In the genomic region with DNA sequence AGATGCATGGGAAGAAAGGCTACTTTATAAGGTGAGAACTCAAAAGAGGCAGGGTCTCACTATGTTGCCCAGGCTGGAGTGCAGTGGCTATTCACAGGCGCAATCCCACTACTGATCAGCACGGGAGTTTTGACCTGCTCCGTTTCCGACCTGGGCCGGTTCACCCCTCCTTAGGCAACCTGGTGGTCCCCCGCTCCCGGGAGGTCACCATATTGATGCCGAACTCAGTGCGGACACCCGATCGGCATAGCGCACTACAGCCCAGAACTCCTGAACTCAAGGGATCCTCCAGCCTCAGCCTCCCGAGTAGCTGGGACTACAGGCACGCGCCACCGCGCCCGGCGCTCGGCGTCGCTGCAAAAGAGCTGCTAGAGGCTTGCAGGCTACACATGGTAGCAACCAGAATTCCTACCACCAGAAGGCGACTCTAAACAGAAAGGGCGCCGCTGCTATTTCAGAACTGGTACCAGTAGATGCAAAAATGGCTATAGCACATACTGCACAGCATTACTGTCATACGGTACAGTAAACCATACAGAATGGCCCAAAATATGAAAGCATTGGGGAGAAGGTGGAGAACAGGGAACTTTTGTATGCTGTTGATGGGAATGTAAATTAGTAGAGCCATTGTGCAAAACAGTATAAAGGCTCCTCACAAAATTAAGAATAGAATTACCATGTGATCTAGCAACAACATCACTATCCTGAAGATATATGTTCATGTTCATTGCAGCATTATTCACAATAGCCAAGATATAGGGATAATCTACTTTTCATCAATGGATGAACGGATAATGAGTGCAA, we compare ENCODE assay signal across 9 cellular contexts. TPM values are rescaled to one million over a fixed set of nuclear protein-coding genes. Genes with fewer than 3 reads are reported as not detected.
A peak's percentile ranks its signal among the peaks of the same experiment; 100 is the strongest.
DNase-seq lines count a peak whose midpoint lies in the region; ATAC-seq, FAIRE-seq and TF ChIP-seq lines count a peak whose summit lies in the region.
"Had no signal": no experiment of that assay in that cellular context is flagged by ENCODE, and none has a peak within 500 bp of the region (broad histone marks: within the 10 kb centered on the region; RNA-seq: fewer than 3 reads in every experiment).

No MANE protein-coding gene starts in this region.

- DNase-seq in COR-L47 (lab: John Stamatoyannopoulos, UW) (peak; percentile 14), HCEC 1CT (peak; percentile 55), NCI-H345 treated with DMSO at 0.1 percent for 48 hours (lab: John Stamatoyannopoulos, UW; ENCODE audit: unreplicated experiment) (peak; percentile 77), chondrocyte (ENCODE audit: low spot score) (no peak), HepG2 (ENCODE audit: low spot score) (peak; percentile 86), GM19240 (ENCODE audit: insufficient read length, low spot score) (no peak)
- peak; percentile 58 for DNase-seq in activated CD4-positive, alpha-beta T cell treated with anti-CD3 and anti-CD28 coated beads for 1 hour
- DNase-seq in stimulated activated CD4-positive, alpha-beta T cell treated with anti-CD3 and anti-CD28 coated beads, Interleukin-1b, Interleukin-23, amount 100 ng/mL, for 48 hours: peak; percentile 74

- peak overlapping the region; percentile 59 for H3K27ac Mint-ChIP-seq in chondrocyte (ENCODE audit: unreplicated experiment)

- no peaks in the 10 kb centered on the region for H3K27me3 Mint-ChIP-seq in chondrocyte (ENCODE audit: low read depth)

- peaks cover 0 to 13% of the 10 kb centered on the region in 2 experiments; a peak in 3 of 5 replicates for H3K36me3 ChIP-seq in HepG2 (replicated peaks in 1 of 2; ENCODE audit: control insufficient read depth in 1 of 2, insufficient read depth in 2 of 2, low read length in 2 of 2)

- intact Hi-C loops in HepG2 (cut with micrococcal nuclease; ENCODE audit: unreplicated experiment): loop anchor here (1.0 to 5.0 kb wide), 2 partner anchors 9 to 161 kb away; a partner anchor contains a TSS

- in situ Hi-C loops in HepG2 (cut with HindIII; ENCODE audit: extremely low pct_ligation_motif_present, low pct_unique_long_range_greater_than_20kb): loop anchor here (25.0 kb wide), 2 partner anchors 384 to 684 kb away; a partner anchor contains a TSS

- peak; percentile 44 for FAIRE-seq in HepG2 (lab: Jason Lieb, UNC)

- no peaks in the 10 kb centered on the region for H3K9me3 ChIP-seq in HepG2 (ENCODE audit: low read length)
- H3K9me3 ChIP-seq: SJCRH30 had no signal

- peak; percentile 75 for TF ChIP-seq RAD21 in HepG2 (CRISPR knock-in tag; IDR thresholded peaks at IDR 0.05)

- peaks cover 36% of the 10 kb centered on the region for H3K79me2 ChIP-seq in HepG2 (ENCODE audit: insufficient read depth, low read length)

- ATAC-seq in HepG2: peak; percentile 92

- peaks cover 6% of the 10 kb centered on the region for H3K36me3 Mint-ChIP-seq in chondrocyte (ENCODE audit: low read depth)

- CTCF ChIA-PET in HepG2 (lab: Yijun Ruan, JAX; ENCODE audit: low intra/inter-chr PET ratio, low total read pairs): interaction anchor here (0.6 to 3.7 kb wide), 4 partner anchors 9 to 679 kb away, joined by 3 to 40 read pairs (median 5); no protein-coding TSS in a partner anchor

- peak overlapping the region; percentile 95 to 97 (median 96) for H3K4me3 ChIP-seq in HepG2 (replicated peaks in 1 of 3; ENCODE audit: insufficient read depth in 1 of 3, low read depth in 2 of 3, low read length in 3 of 3)

- no peak for TF ChIP-seq POLR2A in HepG2 (IDR thresholded peaks at IDR 0.05; ENCODE audit: insufficient read depth in 1 of 2, low read depth in 2 of 2, low read length in 2 of 2)

- no peaks in the 10 kb centered on the region for H3K9me3 Mint-ChIP-seq in chondrocyte (ENCODE audit: low read depth)

- peak overlapping the region; percentile 89 for H3K4me2 ChIP-seq in HepG2 (ENCODE audit: low read depth, low read length)

- peak overlapping the region; percentile 95 for H3K4me3 Mint-ChIP-seq in chondrocyte (ENCODE audit: unreplicated experiment)

- H3K27me3 ChIP-seq in HepG2 (ENCODE audit: control insufficient read depth in 1 of 2, insufficient read depth in 2 of 2, low read length in 2 of 2): no peaks in the 10 kb centered on the region; a peak in 1 of 5 replicates
- H3K27me3 ChIP-seq: SJCRH30 had no signal

- TF ChIP-seq EP300 in HepG2 (IDR thresholded peaks at IDR 0.05; ENCODE audit: low read depth in 2 of 2, low read length in 2 of 2) (peak in 1 of 2 experiments; percentile 28; a peak in 1 of 4 replicates), HepG2 (CRISPR knock-in tag; IDR thresholded peaks at IDR 0.05; ENCODE audit: borderline replicate concordance) (no peak)

- no TSS peak for BruUV-seq in HepG2 (replicated peaks; lab: Mats Ljungman, UMichigan)

- H3K4me1 ChIP-seq in HepG2 (ENCODE audit: insufficient read depth, low read length): peaks cover 19% of the 10 kb centered on the region
- H3K4me1 ChIP-seq: SJCRH30 had no signal

- WGBS in HepG2 (ENCODE audit: low lambda C conversion rate): 14% methylated on average over 6 of the region's 27 CpGs

- TF ChIP-seq CTCF in chondrocyte (IDR thresholded peaks at IDR 0.05): peak; percentile 83
- TF ChIP-seq CTCF in HepG2 (CRISPR knock-in tag; IDR thresholded peaks at IDR 0.05): peak; percentile 93

- POLR2A ChIA-PET in HepG2 (lab: Yijun Ruan, JAX): interaction anchor here (0.6 to 3.0 kb wide), 9 partner anchors 9 to 985 kb away, joined by 3 to 17 read pairs (median 6); a partner anchor contains a TSS

- H3K9ac ChIP-seq in HepG2 (ENCODE audit: insufficient read depth, low read depth, low read length): no peak overlapping the region

- no peaks in the 10 kb centered on the region for H4K20me1 ChIP-seq in HepG2 (ENCODE audit: insufficient read depth, low read length)

- peak overlapping the region; percentile 89 for H3K27ac ChIP-seq in HepG2 (ENCODE audit: extremely low read length, insufficient read depth, low read length)

- peaks cover 37% of the 10 kb centered on the region for H3K4me1 Mint-ChIP-seq in chondrocyte (ENCODE audit: low read depth)

- no peak overlapping the region for H2AFZ ChIP-seq in HepG2 (ENCODE audit: low read length)

TF ChIP-seq in HepG2, 621 proteins besides CTCF, POLR2A, EP300 and RAD21 (continues in another document):
- TF ChIP-seq ZKSCAN8 (CRISPR knock-in tag; IDR thresholded peaks at IDR 0.05; ENCODE audit: borderline replicate concordance): 0 out of 2 replicates have a peak, but pooled peaks have one; percentile 39
- TF ChIP-seq ZNF75D (CRISPR knock-in tag; IDR thresholded peaks at IDR 0.05; ENCODE audit: borderline replicate concordance): no peak
- TF ChIP-seq KMT2B (CRISPR knock-in tag; IDR thresholded peaks at IDR 0.05): peak; percentile 74
- TF ChIP-seq NFYC (CRISPR knock-in tag; IDR thresholded peaks at IDR 0.05): no peak
- TF ChIP-seq ZSCAN30 (CRISPR knock-in tag; IDR thresholded peaks at IDR 0.05): no peak
- no peak for TF ChIP-seq ZNF724P (CRISPR knock-in tag; IDR thresholded peaks at IDR 0.05; ENCODE audit: borderline replicate concordance)

RNA-seq across cellular contexts. Expression of a gene that starts 1.2 kb away (rescaled TPM):
- total RNA-seq in chondrocyte (49.8 to 72.9 TPM (median 57.4 TPM) in 3 replicates), HepG2 (2016; rRNA removed; fragmentation: Illumina TruSeq; extraction: Trizol) (57.9 and 62.5 TPM in 2 replicates)
- 35.7 and 44.4 TPM in 2 replicates for total RNA-seq in HepG2 (2016; cell fraction: cytosol; rRNA removed; fragmentation: Illumina TruSeq; extraction: Trizol; ENCODE audit: low read depth)
- total RNA-seq in HepG2 (2016; cell fraction: insoluble cytoplasmic fraction; rRNA removed; fragmentation: Illumina TruSeq; extraction: Trizol): 59.7 and 63.0 TPM in 2 replicates
- 22.3 and 26.0 TPM in 2 replicates for total RNA-seq in HepG2 (2016; cell fraction: membrane; rRNA removed; fragmentation: Illumina TruSeq; extraction: Trizol)
- 91.5 and 98.9 TPM in 2 replicates for total RNA-seq in HepG2 (2016; cell fraction: nucleus; rRNA removed; fragmentation: Illumina TruSeq; extraction: Trizol)
- 19.9 and 21.3 TPM in 2 replicates for polyA plus RNA-seq in HepG2 (2011; rRNA removed)
- polyA plus RNA-seq in HepG2 (2011; cell fraction: cytosol; rRNA removed): 6.3 and 8.5 TPM in 2 replicates
- polyA plus RNA-seq in HepG2 (2011; cell fraction: nucleus; rRNA removed): 36.3 and 47.2 TPM in 2 replicates
- 21.6 and 25.8 TPM in 2 replicates for polyA plus RNA-seq in HepG2 (2012)
- 2.7 and 3.3 TPM in 2 replicates for polyA plus RNA-seq in HepG2 (2016; cell fraction: cytosol; fragmentation: Illumina TruSeq; extraction: Trizol; ENCODE audit: low read depth)
- polyA plus RNA-seq in HepG2 (2016; cell fraction: insoluble cytoplasmic fraction; fragmentation: Illumina TruSeq; extraction: Trizol; ENCODE audit: low read depth): 58.7 and 61.6 TPM in 2 replicates
- 5.6 TPM in 2 replicates for polyA plus RNA-seq in HepG2 (2016; cell fraction: membrane; fragmentation: Illumina TruSeq; extraction: Trizol; ENCODE audit: low read depth)
- 92.9 and 120 TPM in 2 replicates for polyA plus RNA-seq in HepG2 (2016; cell fraction: nucleus; fragmentation: Illumina TruSeq; extraction: Trizol; ENCODE audit: insufficient read depth, low read depth)
- 21.7 and 46.2 TPM in 2 replicates for polyA minus RNA-seq in HepG2 (2011; rRNA and poly(A)+ RNA removed; ENCODE audit: low replicate concordance)
- polyA minus RNA-seq in HepG2 (2011; cell fraction: cytosol; rRNA and poly(A)+ RNA removed): 16.4 and 23.0 TPM in 2 replicates
- 222 and 226 TPM in 2 replicates for polyA minus RNA-seq in HepG2 (2011; cell fraction: nucleus; rRNA and poly(A)+ RNA removed)

RNA-seq across cellular contexts. Expression of a gene that starts 39.1 kb away (rescaled TPM):
- total RNA-seq in chondrocyte (53.2 to 55.3 TPM (median 54.4 TPM) in 3 replicates), HepG2 (2016; rRNA removed; fragmentation: Illumina TruSeq; extraction: Trizol) (31.9 and 36.1 TPM in 2 replicates)
- 9.3 and 12.2 TPM in 2 replicates for total RNA-seq in HepG2 (2016; cell fraction: cytosol; rRNA removed; fragmentation: Illumina TruSeq; extraction: Trizol; ENCODE audit: low read depth)
- total RNA-seq in HepG2 (2016; cell fraction: insoluble cytoplasmic fraction; rRNA removed; fragmentation: Illumina TruSeq; extraction: Trizol): 35.0 TPM in 2 replicates
- 33.5 and 36.6 TPM in 2 replicates for total RNA-seq in HepG2 (2016; cell fraction: membrane; rRNA removed; fragmentation: Illumina TruSeq; extraction: Trizol)
- total RNA-seq in HepG2 (2016; cell fraction: nucleus; rRNA removed; fragmentation: Illumina TruSeq; extraction: Trizol): 18.8 and 19.2 TPM in 2 replicates
- polyA plus RNA-seq in HepG2 (2011; rRNA removed): 12.7 and 13.6 TPM in 2 replicates
- 10.4 and 11.2 TPM in 2 replicates for polyA plus RNA-seq in HepG2 (2011; cell fraction: cytosol; rRNA removed)
- polyA plus RNA-seq in HepG2 (2011; cell fraction: nucleus; rRNA removed): 8.5 TPM in 2 replicates
- polyA plus RNA-seq in HepG2 (2012): 22.3 and 22.4 TPM in 2 replicates
- 7.1 and 10.0 TPM in 2 replicates for polyA plus RNA-seq in HepG2 (2016; cell fraction: cytosol; fragmentation: Illumina TruSeq; extraction: Trizol; ENCODE audit: low read depth)
- polyA plus RNA-seq in HepG2 (2016; cell fraction: insoluble cytoplasmic fraction; fragmentation: Illumina TruSeq; extraction: Trizol; ENCODE audit: low read depth): 45.6 and 46.6 TPM in 2 replicates
- 20.3 and 27.1 TPM in 2 replicates for polyA plus RNA-seq in HepG2 (2016; cell fraction: membrane; fragmentation: Illumina TruSeq; extraction: Trizol; ENCODE audit: low read depth)
- 31.2 and 33.5 TPM in 2 replicates for polyA plus RNA-seq in HepG2 (2016; cell fraction: nucleus; fragmentation: Illumina TruSeq; extraction: Trizol; ENCODE audit: insufficient read depth, low read depth)
- polyA minus RNA-seq in HepG2 (2011; rRNA and poly(A)+ RNA removed; ENCODE audit: low replicate concordance): 13.8 and 26.7 TPM in 2 replicates
- polyA minus RNA-seq in HepG2 (2011; cell fraction: cytosol; rRNA and poly(A)+ RNA removed): 9.2 and 10.8 TPM in 2 replicates
- polyA minus RNA-seq in HepG2 (2011; cell fraction: nucleus; rRNA and poly(A)+ RNA removed): 10.3 and 10.9 TPM in 2 replicates

Comparison
In these comparisons a context has a peak if more than half of its experiments do, and no peak if none do; other contexts are left out.
1. DNase-seq: peak in COR-L47 (single experiment), HCEC 1CT (single experiment), NCI-H345 treated with DMSO at 0.1 percent for 48 hours (single experiment), activated CD4-positive, alpha-beta T cell treated with anti-CD3 and anti-CD28 coated beads for 1 hour (single experiment), HepG2 (single experiment) and stimulated activated CD4-positive, alpha-beta T cell treated with anti-CD3 and anti-CD28 coated beads, Interleukin-1b, Interleukin-23, amount 100 ng/mL, for 48 hours (single experiment); none in chondrocyte (single experiment) and GM19240 (single experiment).